Comparison of ENCODE assay signal across 8 cellular contexts in the genomic region with DNA sequence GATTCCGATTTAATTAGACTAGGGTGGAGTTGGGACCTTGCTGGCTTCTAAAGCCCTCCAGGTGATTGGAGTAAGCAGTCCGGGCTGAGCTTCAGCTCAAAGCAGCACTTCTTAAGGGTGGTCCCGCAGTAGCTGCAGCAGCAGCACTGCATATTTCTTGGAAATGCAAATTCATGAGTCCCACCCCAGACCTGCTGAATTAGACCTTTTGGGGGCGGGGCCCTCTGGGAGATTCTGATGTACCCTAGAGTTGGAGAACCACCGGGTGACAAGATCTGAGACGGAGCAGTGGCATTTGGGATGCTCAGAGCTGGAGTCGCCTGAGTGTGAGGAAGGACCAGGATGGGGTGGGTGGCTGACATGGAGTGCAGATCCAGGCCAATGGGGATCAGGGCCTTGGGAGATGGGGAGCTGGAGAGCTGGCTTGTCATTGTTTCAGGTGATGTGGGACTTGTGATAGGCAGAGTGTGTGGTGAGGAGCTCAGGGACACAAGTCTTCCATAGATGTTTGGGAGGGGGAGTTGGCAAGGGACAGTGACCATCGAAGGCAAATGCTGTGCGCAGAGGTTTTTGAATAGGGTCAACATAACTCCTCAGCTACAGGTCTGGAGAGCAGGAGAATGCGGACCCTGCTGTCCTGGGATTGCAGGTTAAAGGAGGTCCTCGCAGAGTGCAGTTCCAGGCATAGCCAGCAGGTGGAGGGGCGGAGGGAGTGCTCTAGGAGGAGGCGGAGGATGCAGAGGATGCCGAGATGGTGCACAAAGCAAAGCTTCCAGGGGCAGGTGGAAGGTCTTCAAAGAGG.
DNase-seq lines count a peak whose midpoint lies in the region; ATAC-seq and TF ChIP-seq lines count a peak whose summit lies in the region.

No MANE protein-coding gene starts in this region.

- H3K4me1 ChIP-seq in mesendoderm (ENCODE audit: control insufficient read depth, low read depth, low read length): no peaks in the 10 kb centered on the region

- no peak overlapping the region for H3K23ac ChIP-seq in mesendoderm (ENCODE audit: low read length)

- TF ChIP-seq CTCF in GM10266 (IDR thresholded peaks at IDR 0.05; ENCODE audit: control insufficient read depth, insufficient read depth, low read depth, missing control alignments): peak; percentile 83

- peaks cover 23 to 46% of the 10 kb centered on the region in 2 donors for H3K27me3 Mint-ChIP-seq in stimulated activated naive B cell treated with anti-CD40 and anti-IgM and Interleukin-4, amounts not matched to agents 10 μg/mL and 1 μg/mL and 100 μg/mL, for 72 hours

- no peak overlapping the region for H3K9ac ChIP-seq in mesendoderm (ENCODE audit: low read length)

- H3K9me3 Mint-ChIP-seq in stimulated activated naive B cell treated with anti-CD40 and anti-IgM and Interleukin-4, amounts not matched to agents 10 μg/mL and 1 μg/mL and 100 μg/mL, for 72 hours: no peaks in the 10 kb centered on the region

- H3K27me3 ChIP-seq in mesendoderm (ENCODE audit: insufficient read depth, low read length, poor library complexity): no peaks in the 10 kb centered on the region

- H2AK5ac ChIP-seq in mesendoderm (ENCODE audit: low read length): no peak overlapping the region

- H4K5ac ChIP-seq in mesendoderm (ENCODE audit: low read length): no peak overlapping the region

- H3K36me3 ChIP-seq in mesendoderm (ENCODE audit: control insufficient read depth, insufficient read depth, low read length): no peaks in the 10 kb centered on the region

- no peak overlapping the region for H3K4me2 ChIP-seq in mesendoderm (ENCODE audit: low read length)

- H3K4me3 ChIP-seq in mesendoderm (ENCODE audit: low read length): no peak overlapping the region

- H3K79me1 ChIP-seq in mesendoderm (ENCODE audit: low read length): no peaks in the 10 kb centered on the region

- H2BK15ac ChIP-seq in mesendoderm (replicated peaks; ENCODE audit: low read depth): no peak overlapping the region

- no peak overlapping the region for H3K4me3 Mint-ChIP-seq in stimulated activated naive B cell treated with anti-CD40 and anti-IgM and Interleukin-4, amounts not matched to agents 10 μg/mL and 1 μg/mL and 100 μg/mL, for 72 hours

- no peaks in the 10 kb centered on the region for H3K36me3 Mint-ChIP-seq in stimulated activated naive B cell treated with anti-CD40 and anti-IgM and Interleukin-4, amounts not matched to agents 10 μg/mL and 1 μg/mL and 100 μg/mL, for 72 hours

- no peak overlapping the region for H4K8ac ChIP-seq in mesendoderm (ENCODE audit: low read depth, low read length)

- H3K18ac ChIP-seq in mesendoderm (ENCODE audit: low read length): no peak overlapping the region

- H3K56ac ChIP-seq in mesendoderm (ENCODE audit: low read length): no peak overlapping the region

- H3K4me1 Mint-ChIP-seq in stimulated activated naive B cell treated with anti-CD40 and anti-IgM and Interleukin-4, amounts not matched to agents 10 μg/mL and 1 μg/mL and 100 μg/mL, for 72 hours: peaks cover 4 to 5% of the 10 kb centered on the region in 2 donors

- no peak overlapping the region for H3K27ac ChIP-seq in mesendoderm (ENCODE audit: low read depth, low read length)

- no CpG with 5 or more reads among the region's 14 CpGs for WGBS in mesendoderm (ENCODE audit: extremely low coverage, insufficient coverage, low lambda C conversion rate)

- H2BK5ac ChIP-seq in mesendoderm (ENCODE audit: low read length): no peak overlapping the region

- H3K27ac Mint-ChIP-seq in stimulated activated naive B cell treated with anti-CD40 and anti-IgM and Interleukin-4, amounts not matched to agents 10 μg/mL and 1 μg/mL and 100 μg/mL, for 72 hours: no peak overlapping the region

- peak; percentile 82 to 95 for ATAC-seq in stimulated activated naive B cell treated with anti-CD40 and anti-IgM and Interleukin-4, amounts not matched to agents 10 μg/mL and 1 μg/mL and 100 μg/mL, for 72 hours (replicated peaks)

- DNase-seq in GM10266 (ENCODE audit: extremely low spot score): peak; percentile 79
- peak; percentile 25 for DNase-seq in HCEC 1CT
- peak; percentile 69 for DNase-seq in NCI-H146 treated with DMSO at 0.1 percent for 48 hours (lab: John Stamatoyannopoulos, UW; ENCODE audit: unreplicated experiment)
- peak; percentile 77 for DNase-seq in activated CD4-positive, alpha-beta T cell treated with anti-CD3 and anti-CD28 coated beads for 48 hours
- peak; percentile 27 for DNase-seq in effector CD4-positive, alpha-beta T cell
- DNase-seq in mesendoderm: peak; percentile 79
- DNase-seq in stimulated activated naive B cell treated with anti-CD40 and anti-IgM and Interleukin-4, amounts not matched to agents 10 μg/mL and 1 μg/mL and 100 μg/mL, for 72 hours: peak; percentile 52
- no peak for DNase-seq in DMS153 (lab: John Stamatoyannopoulos, UW)

- no peak overlapping the region for H2BK120ac ChIP-seq in mesendoderm (ENCODE audit: low read depth, low read length)

- no peaks in the 10 kb centered on the region for H3K79me2 ChIP-seq in mesendoderm (ENCODE audit: control insufficient read depth, insufficient read depth, low read length)

- H3K4ac ChIP-seq in mesendoderm (ENCODE audit: low read depth, low read length): no peak overlapping the region
